ENCODE assay signal across 31 cellular contexts in genomic region chr20:50975701-50976330, GRCh38. TPM values are rescaled to one million over a fixed set of nuclear protein-coding genes. Genes with fewer than 3 reads are reported as not detected.
"Had no signal": no experiment of that assay in that cellular context is flagged by ENCODE, and none has a peak within 500 bp of the region (broad histone marks: within the 10 kb centered on the region; RNA-seq: fewer than 3 reads in every experiment).

No MANE protein-coding gene starts in this region.

- ATAC-seq: left colon; left lung; lower lobe of right lung; mucosa of descending colon; naive thymus-derived CD4-positive, alpha-beta T cell; natural killer cell treated with Interleukin-12 subunit alpha and Interleukin-12 subunit beta and Interleukin-15 and Interleukin-18, amount 100 ng/mL, for 72 hours; pancreas; right cardiac atrium; stimulated activated effector memory CD8-positive, alpha-beta T cell treated with anti-CD3 and anti-CD28 coated beads, Interleukin-12 subunit alpha, Interleukin-12 subunit beta, amount 100 ng/mL, for 72 hours; stimulated activated naive CD8-positive, alpha-beta T cell treated with anti-CD3 and anti-CD28 coated beads, Interleukin-15, amount 100 ng/mL, for 72 hours had no signal

- DNase-seq: hypothalamus; immature natural killer cell; kidney; left colon; left lung; lower lobe of right lung; mammary epithelial cell; mesendoderm; midbrain; mucosa of descending colon; naive thymus-derived CD4-positive, alpha-beta T cell; nucleus accumbens; pancreas; posterior cingulate gyrus; retina; right cardiac atrium; sigmoid colon; small intestine; spleen; stimulated activated CD4-positive, alpha-beta T cell treated with anti-CD3 and anti-CD28 coated beads, Interleukin-4, amount 100 ng/mL, for 24 hours; stimulated activated naive CD4-positive, alpha-beta T cell treated with Interleukin-2 at 50 U/mL for 16 hours; stimulated activated naive CD8-positive, alpha-beta T cell treated with anti-CD3 and anti-CD28 coated beads, Interleukin-15, amount 100 ng/mL, for 72 hours; testis; thyroid gland; transverse colon had no signal

- FAIRE-seq: islet of Langerhans, kidney, pancreas, small intestine had no signal

- H3K4me3 ChIP-seq: left lung, lower lobe of right lung, mucosa of descending colon, pancreas, prostate gland, sigmoid colon, spleen, testis, thyroid gland, transverse colon, upper lobe of left lung, vagina had no signal

- H3K27ac ChIP-seq: left lung, lower lobe of right lung, pancreas, prostate gland, sigmoid colon, spleen, testis, thyroid gland, transverse colon, upper lobe of left lung, vagina had no signal

- H3K27me3 ChIP-seq: pancreas, testis, thyroid gland, upper lobe of left lung, vagina had no signal

- H3K9me3 ChIP-seq: left lung, lower lobe of right lung, mucosa of descending colon, pancreas, prostate gland, sigmoid colon, spleen, testis, thyroid gland, transverse colon, upper lobe of left lung, vagina had no signal

- H3K4me1 ChIP-seq: left lung, pancreas, prostate gland, testis, thyroid gland, transverse colon, upper lobe of left lung had no signal

- H3K36me3 ChIP-seq: left lung, lower lobe of right lung, pancreas, prostate gland, sigmoid colon, spleen, thyroid gland, transverse colon, upper lobe of left lung, vagina had no signal

RNA-seq across cellular contexts. Expression of gene KCNG1, which starts 47.1 kb away (rescaled TPM):
- total RNA-seq: lower lobe of right lung; natural killer cell treated with Interleukin-12 subunit alpha and Interleukin-12 subunit beta and Interleukin-15 and Interleukin-18, amount 100 ng/mL, for 72 hours had no signal
- polyA plus RNA-seq: immature natural killer cell; naive thymus-derived CD4-positive, alpha-beta T cell had no signal
